8 cellular contexts compared by ENCODE assay signal in genomic region chr13:71866173-71867091, GRCh38. TPM values are rescaled to one million over a fixed set of nuclear protein-coding genes. Genes with fewer than 3 reads are reported as not detected.
DNase-seq lines count a peak whose midpoint lies in the region; ATAC-seq and TF ChIP-seq lines count a peak whose summit lies in the region.

No MANE protein-coding gene starts in this region.

- peak; percentile 33 for ATAC-seq in GM19463 (IDR thresholded peaks at IDR 0.05; ENCODE audit: unreplicated experiment)

- DNase-seq in RPMI8226 (peak; percentile 9), colonic mucosa (peak; percentile 40), lower leg skin (ENCODE audit: low spot score in 2 of 2) (peak in 1 of 2 donors; percentile 81), NCI-H2029 (lab: John Stamatoyannopoulos, UW) (no peak), RWPE1 (ENCODE audit: low spot score) (no peak)

- H3K9me3 ChIP-seq in BLaER1 (peaks cover 12% of the 10 kb centered on the region), colonic mucosa (no peaks in the 10 kb centered on the region), thymus (ENCODE audit: control insufficient read depth) (no peaks in the 10 kb centered on the region)

- 0 to 1% methylated on average over 22 to 43 of the region's 80 CpGs for WGBS in lower leg skin, 2 donors
- under 1% methylated on average over 80 of the region's 80 CpGs for WGBS in thymus

- POLR2A ChIA-PET in RWPE1 (lab: Yijun Ruan, JAX; ENCODE audit: low non-redundant PET): no interaction called here

- TF ChIP-seq POLR2A in lower leg skin (IDR thresholded peaks at IDR 0.05): no peak

- H3K4me3 ChIP-seq in BLaER1 (peak overlapping the region; percentile 71), colonic mucosa (peak overlapping the region; percentile 86), lower leg skin (ENCODE audit: low read depth, poor library complexity, severe bottlenecking) (peak overlapping the region; percentile 35), thymus (ENCODE audit: low read length) (peak overlapping the region; percentile 73)

- H3K4me2 ChIP-seq in BLaER1: peak overlapping the region; percentile 87

- H3K27ac ChIP-seq in BLaER1: no peak overlapping the region
- H3K27ac ChIP-seq in colonic mucosa: peak overlapping the region; percentile 82
- H3K27ac ChIP-seq in thymus (ENCODE audit: low read depth): peak overlapping the region; percentile 74
- H3K27ac ChIP-seq in RWPE1: no peak overlapping the region

- H3K36me3 ChIP-seq in BLaER1 (no peaks in the 10 kb centered on the region), colonic mucosa (no peaks in the 10 kb centered on the region), thymus (ENCODE audit: control insufficient read depth, insufficient read depth) (no peaks in the 10 kb centered on the region)

- H3K9ac ChIP-seq in BLaER1 (peak overlapping the region; percentile 45; the same call in 1 of the 2 replicates), colonic mucosa (ENCODE audit: low read depth in 2 of 2, low read length in 2 of 2) (peak overlapping the region; percentile 88 to 89)

- peaks cover 22% of the 10 kb centered on the region for H4K20me1 ChIP-seq in BLaER1

- TF ChIP-seq CTCF in colonic mucosa (IDR thresholded peaks at IDR 0.05) (no peak), lower leg skin (IDR thresholded peaks at IDR 0.05) (no peak), RWPE1 (conservative IDR thresholded peaks at IDR 0.05; ENCODE audit: low read depth) (no peak)

- H3K27me3 ChIP-seq in BLaER1 (peaks cover 83% of the 10 kb centered on the region), colonic mucosa (no peaks in the 10 kb centered on the region), thymus (ENCODE audit: control insufficient read depth, insufficient read depth) (peaks cover 4% of the 10 kb centered on the region)

- intact Hi-C loops in colonic mucosa (cut with DNase I) (no loop called here), lower leg skin (cut with DNase I; ENCODE audit: low total_unique reads) (no loop called here)

- CTCF ChIA-PET in RWPE1 (lab: Yijun Ruan, JAX): no interaction called here

- H3K4me1 ChIP-seq in BLaER1: peaks cover 12% of the 10 kb centered on the region
- no peaks in the 10 kb centered on the region for H3K4me1 ChIP-seq in colonic mucosa
- H3K4me1 ChIP-seq in thymus (ENCODE audit: control insufficient read depth, insufficient read depth, low read length): peaks cover 5% of the 10 kb centered on the region

RNA-seq across cellular contexts. Expression of gene DACH1, which starts 0.6 kb away (rescaled TPM):
- 1 to 10 TPM; 3.9 to 5.2 TPM for total RNA-seq in colonic mucosa
- total RNA-seq in lower leg skin: 1 to 10 TPM in 3 of 4 donors, under 1 TPM in 1; 0.38 to 5.8 (median 2.5) TPM
- 2.7 TPM for polyA plus RNA-seq in thymus

Comparison
In these comparisons a context has a peak if more than half of its experiments do, and no peak if none do; other contexts are left out.
1. H3K27ac ChIP-seq: peak in colonic mucosa (single experiment) and thymus (single experiment); none in BLaER1 (single experiment) and RWPE1 (single experiment).
2. H3K4me3 ChIP-seq: peak in every context shown above with its lines; median percentile 86 in colonic mucosa; 73 in thymus; 71 in BLaER1; 35 in lower leg skin.
3. DNase-seq: peak in RPMI8226 (single experiment) and colonic mucosa (single experiment); none in NCI-H2029 (single experiment) and RWPE1 (single experiment).